14 cellular contexts compared by ENCODE assay signal in the genomic region with DNA sequence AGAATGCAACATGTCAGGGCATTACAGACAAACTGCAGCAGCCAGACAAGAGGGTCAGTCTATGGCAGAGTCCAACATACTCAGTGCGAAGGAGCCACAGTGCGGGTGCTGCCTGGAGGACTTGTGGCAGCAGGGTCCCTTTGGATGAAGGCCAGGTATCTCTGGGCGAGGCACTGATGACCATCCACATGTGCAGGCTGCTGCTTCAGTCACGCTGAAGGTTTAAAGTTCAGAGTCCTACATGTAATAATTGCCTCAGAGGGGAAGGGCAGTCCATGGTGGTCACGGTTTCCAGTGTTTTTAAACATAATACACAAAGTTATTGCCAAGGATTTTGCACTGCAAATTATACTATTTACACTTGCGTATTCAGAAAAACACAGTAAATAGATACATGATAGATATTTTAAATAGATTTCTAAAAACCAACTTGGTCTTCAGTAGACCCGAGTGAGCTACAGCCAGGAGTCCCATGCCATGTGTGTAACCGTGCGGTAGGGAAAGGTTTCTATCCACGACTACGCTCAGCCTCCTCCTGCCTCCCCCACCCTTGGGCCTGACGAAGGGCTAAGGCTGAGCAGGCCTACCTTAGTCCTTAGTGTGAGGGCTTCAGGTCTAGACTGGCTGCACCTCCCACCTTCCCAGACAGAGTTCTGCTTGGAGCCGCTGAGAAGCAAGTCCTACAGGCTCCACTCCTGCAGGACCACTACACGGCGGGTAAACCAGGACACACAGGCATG.
A peak's percentile ranks its signal among the peaks of the same experiment; 100 is the strongest.
DNase-seq lines count a peak whose midpoint lies in the region; ATAC-seq and TF ChIP-seq lines count a peak whose summit lies in the region.
"Had no signal": no experiment of that assay in that cellular context is flagged by ENCODE, and none has a peak within 500 bp of the region (broad histone marks: within the 10 kb centered on the region; RNA-seq: fewer than 3 reads in every experiment).

No MANE protein-coding gene starts in this region.

- H3K27me3 Mint-ChIP-seq in CD4-positive, alpha-beta memory T cell: no peaks in the 10 kb centered on the region
- no peaks in the 10 kb centered on the region for H3K27me3 Mint-ChIP-seq in naive B cell

- H2AFZ ChIP-seq in hepatocyte: no peak overlapping the region

- no peaks in the 10 kb centered on the region for H3K27me3 ChIP-seq in CD4-positive, alpha-beta memory T cell (ENCODE audit: insufficient read depth, low read length)
- H3K27me3 ChIP-seq in Peyer's patch (no peaks in the 10 kb centered on the region), hepatocyte (no peaks in the 10 kb centered on the region)
- no peaks in the 10 kb centered on the region for H3K27me3 ChIP-seq in effector memory CD4-positive, alpha-beta T cell (replicated peaks; ENCODE audit: control insufficient read depth, insufficient read depth, low read length, poor library complexity, severe bottlenecking)
- H3K27me3 ChIP-seq: BLaER1 had no signal

- ATAC-seq in naive B cell (ENCODE audit: low read depth in 2 of 2): no peak
- ATAC-seq: PC-3 had no signal

- TF ChIP-seq CTCF in Peyer's patch (IDR thresholded peaks at IDR 0.05) (no peak), hepatocyte (IDR thresholded peaks at IDR 0.05; ENCODE audit: poor library complexity) (no peak)

- no peak overlapping the region for H3K4me3 ChIP-seq in CD4-positive, alpha-beta memory T cell (ENCODE audit: low read length in 2 of 2)
- no peak overlapping the region for H3K4me3 ChIP-seq in Peyer's patch
- no peak overlapping the region for H3K4me3 ChIP-seq in hepatocyte
- no peak overlapping the region for H3K4me3 ChIP-seq in effector memory CD4-positive, alpha-beta T cell (ENCODE audit: insufficient read depth, low read depth, low read length, poor library complexity, severe bottlenecking)
- H3K4me3 ChIP-seq: BLaER1 had no signal

- no peak overlapping the region for H3K4me3 Mint-ChIP-seq in CD4-positive, alpha-beta memory T cell
- no peak overlapping the region for H3K4me3 Mint-ChIP-seq in naive B cell

- peak in 1 of 2 donors; percentile 16 for TF ChIP-seq POLR2A in Peyer's patch (IDR thresholded peaks at IDR 0.05)

- peaks cover 7 to 29% (median 18%) of the 10 kb centered on the region in 4 donors for H3K4me1 Mint-ChIP-seq in CD4-positive, alpha-beta memory T cell
- H3K4me1 Mint-ChIP-seq in naive B cell: peaks cover 9 to 27% (median 21%) of the 10 kb centered on the region in 3 donors

- H3K9me3 Mint-ChIP-seq in CD4-positive, alpha-beta memory T cell: peaks cover 0 to 4% (median 0%) of the 10 kb centered on the region in 8 donors
- H3K9me3 Mint-ChIP-seq in naive B cell: peaks cover 0 to 3% (median 0%) of the 10 kb centered on the region in 7 donors

- DNase-seq in CD4-positive, alpha-beta memory T cell: no peak
- DNase-seq in Peyer's patch (peak in 2 of 3 donors; percentile 81 to 87), hepatocyte (ENCODE audit: low spot score) (peak; percentile 73), naive B cell (no peak), SIG-M5 treated with dmso at 0.1 percent for 504 hours (lab: John Stamatoyannopoulos, UW; ENCODE audit: unreplicated experiment) (no peak), DMS79 treated with DMSO at 0.1 percent for 48 hours (lab: John Stamatoyannopoulos, UW) (no peak)
- no peak for DNase-seq in stimulated activated CD4-positive, alpha-beta T cell treated with anti-CD3 and anti-CD28 coated beads, Interleukin-12 subunit alpha, Interleukin-12 subunit beta, amount 100 ng/mL, for 4 hours
- DNase-seq in effector memory CD4-positive, alpha-beta T cell: no peak
- DNase-seq: EL, NCI-H1105, NCI-H1694 treated with DMSO at 0.1 percent for 48 hours, PC-3 had no signal

- H3K79me2 ChIP-seq in hepatocyte: no peaks in the 10 kb centered on the region

- no peaks in the 10 kb centered on the region for H3K9me2 ChIP-seq in hepatocyte (replicated peaks; ENCODE audit: insufficient read depth)

- no peaks in the 10 kb centered on the region for H3K9me3 ChIP-seq in CD4-positive, alpha-beta memory T cell (ENCODE audit: control insufficient read depth in 1 of 2, low read length in 2 of 2)
- H3K9me3 ChIP-seq in Peyer's patch (no peaks in the 10 kb centered on the region), hepatocyte (ENCODE audit: low read depth) (no peaks in the 10 kb centered on the region)
- no peaks in the 10 kb centered on the region for H3K9me3 ChIP-seq in effector memory CD4-positive, alpha-beta T cell (ENCODE audit: control insufficient read depth, low read length)
- H3K9me3 ChIP-seq: BLaER1 had no signal

- peaks cover 12% of the 10 kb centered on the region for H3K4me1 ChIP-seq in CD4-positive, alpha-beta memory T cell (ENCODE audit: insufficient read depth, low read length)
- H3K4me1 ChIP-seq in Peyer's patch: peaks cover 0 to 26% (median 0%) of the 10 kb centered on the region in 4 donors
- H3K4me1 ChIP-seq in hepatocyte (ENCODE audit: insufficient read depth): peaks cover 10% of the 10 kb centered on the region
- H3K4me1 ChIP-seq in effector memory CD4-positive, alpha-beta T cell (ENCODE audit: control insufficient read depth, insufficient read depth, low read length, poor library complexity, severe bottlenecking): peaks cover 10% of the 10 kb centered on the region

- H4K20me1 ChIP-seq in hepatocyte (ENCODE audit: insufficient read depth, poor library complexity, severe bottlenecking): no peaks in the 10 kb centered on the region

- intact Hi-C loops in CD4-positive, alpha-beta memory T cell (cut with micrococcal nuclease): no loop called here

- CTCF ChIA-PET in CD4-positive, alpha-beta memory T cell (lab: Charles Lee; ENCODE audit: partially characterized antibody): interaction anchor here (1.1 to 3.0 kb wide), 2 partner anchors 240 to 246 kb away, joined by 3 to 13 read pairs; no protein-coding TSS in a partner anchor

- H3K27ac ChIP-seq in CD4-positive, alpha-beta memory T cell (ENCODE audit: low read depth, low read length): no peak overlapping the region
- H3K27ac ChIP-seq in Peyer's patch (peak overlapping the region in 3 of 4 donors; percentile 48 to 72 (median 49)), hepatocyte (peak overlapping the region; percentile 84)
- no peak overlapping the region for H3K27ac ChIP-seq in effector memory CD4-positive, alpha-beta T cell (ENCODE audit: insufficient read depth, low read length, poor library complexity, severe bottlenecking)
- H3K27ac ChIP-seq: BLaER1, KMS-11 had no signal

- H3K36me3 Mint-ChIP-seq in CD4-positive, alpha-beta memory T cell: peaks cover 16 to 27% of the 10 kb centered on the region in 2 donors
- peaks cover 0 to 30% of the 10 kb centered on the region in 2 donors for H3K36me3 Mint-ChIP-seq in naive B cell

- peak overlapping the region in 5 of 7 donors; percentile 20 to 74 (median 24) for H3K27ac Mint-ChIP-seq in CD4-positive, alpha-beta memory T cell
- H3K27ac Mint-ChIP-seq in naive B cell: peak overlapping the region in 5 of 6 donors; percentile 15 to 86 (median 49)

- POLR2A ChIA-PET in CD4-positive, alpha-beta memory T cell (lab: Charles Lee; ENCODE audit: partially characterized antibody): no interaction called here

- WGBS in hepatocyte (ENCODE audit: low lambda C conversion rate, missing lambda C conversion rate): 93% methylated on average over 15 of the region's 15 CpGs

- H3K4me2 ChIP-seq in hepatocyte: no peak overlapping the region
- H3K4me2 ChIP-seq: BLaER1, KMS-11 had no signal

- H3K36me3 ChIP-seq in CD4-positive, alpha-beta memory T cell (ENCODE audit: insufficient read depth, low read length): peaks cover 30% of the 10 kb centered on the region
- H3K36me3 ChIP-seq in Peyer's patch (peaks cover 0 to 40% (median 0%) of the 10 kb centered on the region in 3 donors), hepatocyte (replicated peaks; ENCODE audit: insufficient read depth, low read depth) (no peaks in the 10 kb centered on the region)
- H3K36me3 ChIP-seq in effector memory CD4-positive, alpha-beta T cell (ENCODE audit: control insufficient read depth, insufficient read depth, low read length): peaks cover 24% of the 10 kb centered on the region

Comparison
In these comparisons a context has a peak if more than half of its experiments do, and no peak if none do; other contexts are left out.
1. DNase-seq: peak in Peyer's patch (2 of 3) and hepatocyte (single experiment); none in CD4-positive, alpha-beta memory T cell (0 of 5), naive B cell (single experiment), stimulated activated CD4-positive, alpha-beta T cell treated with anti-CD3 and anti-CD28 coated beads, Interleukin-12 subunit alpha, Interleukin-12 subunit beta, amount 100 ng/mL, for 4 hours (single experiment), SIG-M5 treated with dmso at 0.1 percent for 504 hours (single experiment), DMS79 treated with DMSO at 0.1 percent for 48 hours (single experiment) and effector memory CD4-positive, alpha-beta T cell (0 of 3).
2. H3K27ac ChIP-seq: peak in Peyer's patch (3 of 4) and hepatocyte (single experiment); none in CD4-positive, alpha-beta memory T cell (single experiment) and effector memory CD4-positive, alpha-beta T cell (single experiment).